Comparison of ENCODE assay signal across 8 cellular contexts in the genomic region with DNA sequence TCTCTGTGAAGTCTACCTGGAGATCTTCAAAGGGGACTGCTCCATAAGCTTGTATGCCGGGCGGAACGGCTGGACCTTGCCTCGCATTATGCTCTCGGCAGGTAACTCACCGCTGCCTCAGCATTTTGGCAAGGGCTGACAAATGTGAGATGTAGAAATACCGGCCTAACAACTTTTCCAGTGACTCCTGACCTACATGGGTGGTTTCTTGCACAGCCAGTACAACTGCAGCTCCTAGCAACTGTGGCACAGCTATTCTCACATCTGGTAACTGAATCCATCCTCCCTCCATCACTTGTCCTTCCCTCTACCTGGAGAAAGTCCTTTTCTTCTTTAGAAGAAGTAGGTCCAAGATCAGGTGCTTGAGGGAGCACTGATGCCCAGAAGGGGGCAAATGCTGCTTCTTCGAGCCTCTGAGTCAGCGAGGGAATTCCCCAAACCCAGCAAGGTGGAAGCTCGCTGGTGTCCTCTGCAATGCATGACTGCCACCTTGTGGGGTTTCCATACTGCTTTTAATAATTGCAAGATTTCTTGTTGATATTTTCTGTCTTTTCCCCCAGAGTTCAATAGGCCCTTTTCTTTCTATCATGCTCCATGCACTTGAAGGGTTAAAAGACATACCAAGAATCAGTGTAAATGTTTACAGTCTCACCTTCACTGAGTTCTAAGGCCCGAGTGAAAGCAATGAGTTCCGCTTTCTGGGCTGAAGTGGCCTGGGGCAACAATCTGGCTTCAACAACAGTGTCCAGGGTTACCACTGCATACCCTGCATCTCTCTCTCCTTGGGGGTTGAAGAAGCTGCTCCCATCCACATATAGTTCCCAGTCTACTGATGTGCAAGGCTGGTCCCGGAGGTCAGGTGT. TPM values are rescaled to one million over a fixed set of nuclear protein-coding genes. Genes with fewer than 3 reads are reported as not detected.
DNase-seq lines count a peak whose midpoint lies in the region; TF ChIP-seq lines count a peak whose summit lies in the region.
"Not testable (repeated sequence)": the region's sequence is repeated elsewhere in the genome, so short reads cannot be mapped to it uniquely, and the experiment has no call there.

No MANE protein-coding gene starts in this region.

- H3K4me1 ChIP-seq in liver (ENCODE audit: control insufficient read depth in 4 of 4, insufficient read depth in 4 of 4, low read length in 3 of 4): not testable (repeated sequence)

- H3K27ac ChIP-seq in liver (ENCODE audit: low read depth in 1 of 2, low read length in 2 of 2): not testable (repeated sequence)

- peak; percentile 79 for TF ChIP-seq RAD21 in liver (IDR thresholded peaks at IDR 0.05)

- not testable (repeated sequence) for H3K4me3 ChIP-seq in GM12864 (ENCODE audit: low read depth, low read length); choroid plexus epithelial cell (ENCODE audit: low read depth, low read length); liver (ENCODE audit: low read depth in 1 of 3, low read length in 3 of 3)

- H3K9ac ChIP-seq in liver (ENCODE audit: low read depth in 1 of 2, low read length in 2 of 2): not testable (repeated sequence)

- DNase-seq in GM12864 (ENCODE audit: low read depth) (peak; percentile 34), NCI-H1417 (lab: John Stamatoyannopoulos, UW) (peak; percentile 10 to 79 (median 57)), RPMI8226 (peak; percentile 55), choroid plexus epithelial cell (ENCODE audit: low read depth) (peak; percentile 54), ureter (ENCODE audit: low spot score) (peak; percentile 57)
- DNase-seq in activated CD8-positive, alpha-beta memory T cell treated with anti-CD3 and anti-CD28 coated beads, Interleukin-2, amount 50 U/mL, for 24 hours (ENCODE audit: extremely low read depth): peak; percentile 44
- DNase-seq in stimulated activated CD4-positive, alpha-beta T cell treated with anti-CD3 and anti-CD28 coated beads, Interleukin-15, amount 100 ng/mL, for 1 hour (ENCODE audit: low read depth in 1 of 2, low spot score in 1 of 2): peak; percentile 3 to 47

- not testable (repeated sequence) for H3K36me3 ChIP-seq in liver (ENCODE audit: control insufficient read depth in 4 of 4, insufficient read depth in 3 of 4, low read depth in 1 of 4, low read length in 3 of 4)

- TF ChIP-seq CTCF in GM12864 (IDR thresholded peaks at IDR 0.05; ENCODE audit: low read depth, low read length, missing control alignments) (peak; percentile 56), choroid plexus epithelial cell (conservative IDR thresholded peaks at IDR 0.05; ENCODE audit: low read depth, low read length) (peak; percentile 54), liver (IDR thresholded peaks at IDR 0.05; ENCODE audit: low read depth, low read length, missing input control) (peak; percentile 48)

- not testable (repeated sequence) for H3K9me3 ChIP-seq in liver (ENCODE audit: control insufficient read depth in 4 of 4, low read length in 3 of 4)

- H3K27me3 ChIP-seq in liver (ENCODE audit: control insufficient read depth in 4 of 4, insufficient read depth in 4 of 4, low read length in 3 of 4): not testable (repeated sequence)

- WGBS in liver: 59% methylated on average over 13 of the region's 13 CpGs

RNA-seq across cellular contexts. Expression of gene SYK, which starts 45.9 kb away (rescaled TPM):
- total RNA-seq in liver (10 to 100 TPM in 1 of 2 donors, 1 to 10 TPM in 1; 5.3 to 15.4 TPM), ureter (52.9 TPM)
- polyA plus RNA-seq in liver: 1 to 10 TPM; 2.0 to 2.8 TPM
